Comparison of ENCODE assay signal across 1 cellular context in genomic region chr7:94001396-94001795, GRCh38.
TF ChIP-seq lines count a peak whose summit lies in the region.

No MANE protein-coding gene starts in this region.

TF ChIP-seq in neural cell, 6 proteins besides CTCF, POLR2A, EP300 and RAD21 (continued from another document):
- TF ChIP-seq SMC3 (conservative IDR thresholded peaks at IDR 0.05; ENCODE audit: poor library complexity) (no peak), MXI1 (conservative IDR thresholded peaks at IDR 0.05; ENCODE audit: poor library complexity, severe bottlenecking) (no peak), REST (IDR thresholded peaks at IDR 0.05; ENCODE audit: borderline replicate concordance) (no peak), POLR2AphosphoS5 (IDR thresholded peaks at IDR 0.05) (no peak)
TF ChIP-seq in neural cell: peak in this region for 0.
